8 cellular contexts compared by ENCODE assay signal in the genomic region with DNA sequence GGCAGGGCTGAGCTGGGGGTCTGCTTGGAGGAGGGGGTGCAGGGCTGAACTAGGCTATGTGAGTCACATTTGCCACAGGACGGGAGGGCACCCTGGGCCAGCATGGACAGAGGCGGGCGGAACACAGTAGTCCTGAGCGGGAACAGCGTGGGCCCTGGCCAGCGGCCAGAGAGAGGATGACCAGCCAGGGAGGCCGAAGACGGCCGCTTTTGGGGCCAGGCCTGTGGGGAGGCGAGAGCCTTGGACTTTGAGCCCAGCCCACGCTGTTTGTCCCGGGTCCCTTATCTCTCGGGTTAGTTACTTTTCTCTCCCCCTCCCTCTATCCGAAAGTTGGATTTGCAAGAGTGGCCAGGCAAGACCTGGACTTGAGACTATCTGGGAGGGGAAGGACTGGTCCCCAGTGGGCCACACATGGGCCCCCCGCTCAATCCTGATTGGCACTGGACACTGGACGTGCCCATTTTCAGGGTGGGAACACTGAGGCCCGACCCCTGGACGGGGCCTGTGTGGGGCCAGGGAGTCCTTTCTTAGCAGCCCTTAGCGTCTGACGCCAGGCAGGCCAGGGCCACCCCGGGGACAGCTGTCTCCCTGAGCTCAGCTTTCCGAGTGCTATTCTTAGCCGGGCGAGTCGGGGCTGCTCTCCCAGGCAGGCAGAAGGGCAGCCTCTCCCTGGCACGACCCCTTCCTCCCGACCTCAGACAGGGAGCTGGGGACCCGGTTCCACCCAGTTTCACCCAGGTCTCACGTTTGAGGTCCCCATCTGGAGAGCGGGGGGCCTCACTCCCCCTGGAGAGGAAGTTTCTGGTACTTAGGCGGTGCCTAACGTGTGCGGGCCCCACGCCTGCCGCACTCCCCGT. TPM values are rescaled to one million over a fixed set of nuclear protein-coding genes. Genes with fewer than 3 reads are reported as not detected.
DNase-seq lines count a peak whose midpoint lies in the region; ATAC-seq, FAIRE-seq and TF ChIP-seq lines count a peak whose summit lies in the region.

No MANE protein-coding gene starts in this region.

- H3K9me1 ChIP-seq in endothelial cell of umbilical vein (replicated peaks; ENCODE audit: control insufficient read depth, extremely low read depth, insufficient read depth, low read length) = no peaks in the 10 kb centered on the region

- POLR2A ChIA-PET in endothelial cell of umbilical vein (lab: Charles Lee) = no interaction called here
- POLR2A ChIA-PET in naive thymus-derived CD4-positive, alpha-beta T cell (lab: Charles Lee) = interaction anchor here (0.5 kb wide), 1 partner anchor 363 kb away, joined by 3 read pairs; no protein-coding TSS in a partner anchor

- no peaks in the 10 kb centered on the region for H4K20me1 ChIP-seq in endothelial cell of umbilical vein (replicated peaks; ENCODE audit: control insufficient read depth, extremely low read depth, insufficient read depth, low read length)

- no peaks in the 10 kb centered on the region for H3K79me2 ChIP-seq in endothelial cell of umbilical vein (ENCODE audit: control insufficient read depth, insufficient read depth, low read length)

- H3K9ac ChIP-seq in endothelial cell of umbilical vein (replicated peaks; ENCODE audit: extremely low read depth, insufficient read depth, low read length) = no peak overlapping the region

- H3K27ac ChIP-seq in endothelial cell of umbilical vein (ENCODE audit: insufficient read depth, low read depth, low read length) = no peak overlapping the region
- peak overlapping the region; percentile 59 for H3K27ac ChIP-seq in naive thymus-derived CD4-positive, alpha-beta T cell (ENCODE audit: low read depth, low read length)

- peak; percentile 13 for ATAC-seq in activated CD8-positive, alpha-beta memory T cell treated with anti-CD3 and anti-CD28 coated beads, Interleukin-2, amount 10 ng/mL, durations not matched to agents 7 days and 5 days
- ATAC-seq in naive thymus-derived CD4-positive, alpha-beta T cell = no peak
- no peak for ATAC-seq in GM19467 (IDR thresholded peaks at IDR 0.05; ENCODE audit: unreplicated experiment)

- CTCF ChIA-PET in activated CD8-positive, alpha-beta memory T cell treated with anti-CD3 and anti-CD28 coated beads, Interleukin-2, amount 10 ng/mL, durations not matched to agents 7 days and 5 days (lab: Charles Lee) = interaction anchor here (1.0 kb wide), 1 partner anchor 17 kb away, joined by 4 read pairs; no protein-coding TSS in a partner anchor
- CTCF ChIA-PET in endothelial cell of umbilical vein (lab: Charles Lee) = no interaction called here
- CTCF ChIA-PET in naive thymus-derived CD4-positive, alpha-beta T cell (lab: Charles Lee) = no interaction called here

- no peaks in the 10 kb centered on the region for H3K9me3 Mint-ChIP-seq in activated CD8-positive, alpha-beta memory T cell treated with anti-CD3 and anti-CD28 coated beads, Interleukin-2, amount 10 ng/mL, durations not matched to agents 7 days and 5 days (ENCODE audit: low read depth)
- no peaks in the 10 kb centered on the region for H3K9me3 Mint-ChIP-seq in naive thymus-derived CD4-positive, alpha-beta T cell

- peak overlapping the region; percentile 63 for H3K4me3 Mint-ChIP-seq in activated CD8-positive, alpha-beta memory T cell treated with anti-CD3 and anti-CD28 coated beads, Interleukin-2, amount 10 ng/mL, durations not matched to agents 7 days and 5 days
- peak overlapping the region; percentile 49 to 86 (median 66) for H3K4me3 Mint-ChIP-seq in naive thymus-derived CD4-positive, alpha-beta T cell

- H3K36me3 ChIP-seq in endothelial cell of umbilical vein (ENCODE audit: control insufficient read depth in 2 of 2, extremely low read depth in 1 of 2, insufficient read depth in 2 of 2, low read length in 2 of 2) = no peaks in the 10 kb centered on the region
- H3K36me3 ChIP-seq in naive thymus-derived CD4-positive, alpha-beta T cell (ENCODE audit: control insufficient read depth in 2 of 3, insufficient read depth in 3 of 3, low read length in 3 of 3) = peaks cover 0 to 4% (median 0%) of the 10 kb centered on the region in 3 experiments

- FAIRE-seq in RCC 7860 (lab: Jason Lieb, UNC) = no peak
- no peak for FAIRE-seq in endothelial cell of umbilical vein (lab: Jason Lieb, UNC)

- TF ChIP-seq CTCF in endothelial cell of umbilical vein (IDR thresholded peaks at IDR 0.05; ENCODE audit: extremely low read depth in 1 of 2, insufficient read depth in 1 of 2, low read depth in 1 of 2, low read length in 2 of 2) = no peak

- H3K4me1 ChIP-seq in endothelial cell of umbilical vein (ENCODE audit: control insufficient read depth, extremely low read depth, insufficient read depth, low read length) = peaks cover 12% of the 10 kb centered on the region
- H3K4me1 ChIP-seq in naive thymus-derived CD4-positive, alpha-beta T cell (ENCODE audit: control insufficient read depth in 2 of 2, insufficient read depth in 2 of 2, low read length in 2 of 2) = peaks cover 3 to 21% of the 10 kb centered on the region in 2 donors

- H3K9me3 ChIP-seq in endothelial cell of umbilical vein (replicated peaks; ENCODE audit: control insufficient read depth, insufficient read depth, low read length) = no peaks in the 10 kb centered on the region
- H3K9me3 ChIP-seq in naive thymus-derived CD4-positive, alpha-beta T cell (ENCODE audit: control insufficient read depth in 2 of 3, low read length in 3 of 3) = no peaks in the 10 kb centered on the region

- no peak for TF ChIP-seq POLR2A in endothelial cell of umbilical vein (IDR thresholded peaks at IDR 0.05; ENCODE audit: low read depth, low read length)

- peak overlapping the region; percentile 84 for H2AFZ ChIP-seq in endothelial cell of umbilical vein (ENCODE audit: low read depth, low read length)

- H3K4me1 Mint-ChIP-seq in activated CD8-positive, alpha-beta memory T cell treated with anti-CD3 and anti-CD28 coated beads, Interleukin-2, amount 10 ng/mL, durations not matched to agents 7 days and 5 days = peaks cover 10% of the 10 kb centered on the region
- H3K4me1 Mint-ChIP-seq in naive thymus-derived CD4-positive, alpha-beta T cell = peaks cover 0 to 22% (median 16%) of the 10 kb centered on the region in 7 donors

- intact Hi-C loops in endothelial cell of umbilical vein (cut with micrococcal nuclease) = loop anchor here (1.0 to 10.0 kb wide), 2 partner anchors 17 to 194 kb away; partner anchors contain the start of genes MBD3 and NDUFS7
- intact Hi-C loops in naive thymus-derived CD4-positive, alpha-beta T cell (cut with micrococcal nuclease) = loop anchor here (1.0 to 10.0 kb wide), 4 partner anchors 125 to 736 kb away; partner anchors contain the start of genes ATP5F1D (in 1 of the 2), CNN2 (in 1 of the 2), FAM174C (in 1 of the 2) and MIDN (in 1 of the 2)

- dilution Hi-C loops in endothelial cell of umbilical vein (cut with MboI; ENCODE audit: extremely low pct_ligation_motif_present, low sequenced_read_pairs) = no loop called here

- peaks cover 9% of the 10 kb centered on the region for H3K27me3 Mint-ChIP-seq in activated CD8-positive, alpha-beta memory T cell treated with anti-CD3 and anti-CD28 coated beads, Interleukin-2, amount 10 ng/mL, durations not matched to agents 7 days and 5 days
- H3K27me3 Mint-ChIP-seq in naive thymus-derived CD4-positive, alpha-beta T cell = peaks cover 0 to 9% (median 0%) of the 10 kb centered on the region in 5 donors

- H3K36me3 Mint-ChIP-seq in activated CD8-positive, alpha-beta memory T cell treated with anti-CD3 and anti-CD28 coated beads, Interleukin-2, amount 10 ng/mL, durations not matched to agents 7 days and 5 days = no peaks in the 10 kb centered on the region
- no peaks in the 10 kb centered on the region for H3K36me3 Mint-ChIP-seq in naive thymus-derived CD4-positive, alpha-beta T cell

- no peak overlapping the region for H3K27ac Mint-ChIP-seq in activated CD8-positive, alpha-beta memory T cell treated with anti-CD3 and anti-CD28 coated beads, Interleukin-2, amount 10 ng/mL, durations not matched to agents 7 days and 5 days
- no peak overlapping the region for H3K27ac Mint-ChIP-seq in naive thymus-derived CD4-positive, alpha-beta T cell

- no peak for DNase-seq in activated CD8-positive, alpha-beta memory T cell treated with anti-CD3 and anti-CD28 coated beads, Interleukin-2, amount 10 ng/mL, durations not matched to agents 7 days and 5 days
- DNase-seq in activated CD8-positive, alpha-beta memory T cell treated with anti-CD3 and anti-CD28 coated beads, Interleukin-2, amount 50 U/mL, for 48 hours = no peak
- DNase-seq in RCC 7860 (ENCODE audit: low spot score) = peak; percentile 47
- DNase-seq in endothelial cell of umbilical vein (ENCODE audit: low read depth, low spot score) = no peak
- no peak for DNase-seq in naive thymus-derived CD4-positive, alpha-beta T cell
- DNase-seq in NCI-H510A treated with DMSO at 0.1 percent for 48 hours (lab: John Stamatoyannopoulos, UW) = no peak
- DNase-seq in activated CD8-positive, alpha-beta memory T cell treated with anti-CD3 and anti-CD28 coated beads, Interleukin-2, amount 50 U/mL, for 4 hours = no peak

- no peaks in the 10 kb centered on the region for H3K27me3 ChIP-seq in endothelial cell of umbilical vein (ENCODE audit: control insufficient read depth in 2 of 2, insufficient read depth in 2 of 2, low read length in 2 of 2)
- H3K27me3 ChIP-seq in naive thymus-derived CD4-positive, alpha-beta T cell (ENCODE audit: control insufficient read depth in 2 of 2, insufficient read depth in 2 of 2, low read length in 2 of 2) = no peaks in the 10 kb centered on the region

- peak overlapping the region; percentile 47 to 70 (median 56) for H3K4me3 ChIP-seq in endothelial cell of umbilical vein (replicated peaks in 1 of 3; ENCODE audit: insufficient read depth in 1 of 3, low read depth in 1 of 3, low read length in 3 of 3)
- H3K4me3 ChIP-seq in naive thymus-derived CD4-positive, alpha-beta T cell (ENCODE audit: low read length) = peak overlapping the region; percentile 58

- no TSS peak for BruUV-seq in endothelial cell of umbilical vein (replicated peaks; lab: Mats Ljungman, UMichigan)

- H3K4me2 ChIP-seq in endothelial cell of umbilical vein (ENCODE audit: insufficient read depth, low read length) = no peak overlapping the region

RNA-seq across cellular contexts. Expression of gene GAMT, which starts 0.8 kb away (rescaled TPM):
- total RNA-seq in activated CD8-positive, alpha-beta memory T cell treated with anti-CD3 and anti-CD28 coated beads, Interleukin-2, amount 10 ng/mL, durations not matched to agents 7 days and 5 days = 10 to 100 TPM; 19.3 to 20.4 TPM
- total RNA-seq in endothelial cell of umbilical vein = 20.0 and 22.1 TPM in 2 replicates
- polyA plus RNA-seq in endothelial cell of umbilical vein = 36.9 and 46.8 TPM in 2 replicates
- 18.4 and 26.8 TPM in 2 replicates for polyA plus RNA-seq in endothelial cell of umbilical vein (2011; cell fraction: cytosol; rRNA removed)
- 10.2 and 11.8 TPM in 2 replicates for polyA plus RNA-seq in endothelial cell of umbilical vein (2011; cell fraction: nucleus; rRNA removed)
- polyA plus RNA-seq in endothelial cell of umbilical vein (2012) = 22.2 and 26.2 TPM in 2 replicates
- polyA minus RNA-seq in endothelial cell of umbilical vein = 14.3 and 21.7 TPM in 2 replicates
- polyA minus RNA-seq in endothelial cell of umbilical vein (2011; cell fraction: cytosol; rRNA and poly(A)+ RNA removed) = 24.1 TPM
- 2.8 and 4.5 TPM in 2 replicates for polyA minus RNA-seq in endothelial cell of umbilical vein (2011; cell fraction: nucleus; rRNA and poly(A)+ RNA removed)
- 10 to 100 TPM; 10.9 to 24.2 (median 17.5) TPM for total RNA-seq in naive thymus-derived CD4-positive, alpha-beta T cell
- 10 to 100 TPM; 29.3 to 32.3 TPM for polyA plus RNA-seq in naive thymus-derived CD4-positive, alpha-beta T cell

RNA-seq across cellular contexts. Expression of gene DAZAP1, which starts 6.9 kb away (rescaled TPM):
- total RNA-seq in activated CD8-positive, alpha-beta memory T cell treated with anti-CD3 and anti-CD28 coated beads, Interleukin-2, amount 10 ng/mL, durations not matched to agents 7 days and 5 days = 100 to 1,000 TPM; 275 to 283 TPM
- total RNA-seq in endothelial cell of umbilical vein = 177 and 187 TPM in 2 replicates
- 50.1 and 51.5 TPM in 2 replicates for polyA plus RNA-seq in endothelial cell of umbilical vein
- 56.8 and 65.7 TPM in 2 replicates for polyA plus RNA-seq in endothelial cell of umbilical vein (2011; cell fraction: cytosol; rRNA removed)
- polyA plus RNA-seq in endothelial cell of umbilical vein (2011; cell fraction: nucleus; rRNA removed) = 116 and 136 TPM in 2 replicates
- 91.7 and 104 TPM in 2 replicates for polyA plus RNA-seq in endothelial cell of umbilical vein (2012)
- 49.1 and 54.8 TPM in 2 replicates for polyA minus RNA-seq in endothelial cell of umbilical vein
- polyA minus RNA-seq in endothelial cell of umbilical vein (2011; cell fraction: cytosol; rRNA and poly(A)+ RNA removed) = 45.0 TPM
- polyA minus RNA-seq in endothelial cell of umbilical vein (2011; cell fraction: nucleus; rRNA and poly(A)+ RNA removed) = 41.7 and 45.9 TPM in 2 replicates
- 100 to 1,000 TPM; 129 to 227 (median 144) TPM for total RNA-seq in naive thymus-derived CD4-positive, alpha-beta T cell
- polyA plus RNA-seq in naive thymus-derived CD4-positive, alpha-beta T cell = 1 to 10 TPM; 5.0 to 5.7 TPM

RNA-seq across cellular contexts. Expression of gene NDUFS7, which starts 16.8 kb away (rescaled TPM):
- 100 to 1,000 TPM; 124 to 135 TPM for total RNA-seq in activated CD8-positive, alpha-beta memory T cell treated with anti-CD3 and anti-CD28 coated beads, Interleukin-2, amount 10 ng/mL, durations not matched to agents 7 days and 5 days
- 95.8 and 101 TPM in 2 replicates for total RNA-seq in endothelial cell of umbilical vein
- 224 and 352 TPM in 2 replicates for polyA plus RNA-seq in endothelial cell of umbilical vein
- 111 and 137 TPM in 2 replicates for polyA plus RNA-seq in endothelial cell of umbilical vein (2011; cell fraction: cytosol; rRNA removed)
- 63.3 and 66.9 TPM in 2 replicates for polyA plus RNA-seq in endothelial cell of umbilical vein (2011; cell fraction: nucleus; rRNA removed)
- 59.2 and 90.6 TPM in 2 replicates for polyA plus RNA-seq in endothelial cell of umbilical vein (2012)
- polyA minus RNA-seq in endothelial cell of umbilical vein = 31.8 and 37.6 TPM in 2 replicates
- 142 TPM for polyA minus RNA-seq in endothelial cell of umbilical vein (2011; cell fraction: cytosol; rRNA and poly(A)+ RNA removed)
- 14.0 and 19.4 TPM in 2 replicates for polyA minus RNA-seq in endothelial cell of umbilical vein (2011; cell fraction: nucleus; rRNA and poly(A)+ RNA removed)
- 100 to 1,000 TPM in 1 of 5 experiments, 10 to 100 TPM in 4; 48.4 to 101 (median 68.0) TPM for total RNA-seq in naive thymus-derived CD4-positive, alpha-beta T cell
- 100 to 1,000 TPM; 182 to 232 TPM for polyA plus RNA-seq in naive thymus-derived CD4-positive, alpha-beta T cell

RNA-seq across cellular contexts. Expression of gene RPS15, which starts 37.7 kb away (rescaled TPM):
- total RNA-seq in activated CD8-positive, alpha-beta memory T cell treated with anti-CD3 and anti-CD28 coated beads, Interleukin-2, amount 10 ng/mL, durations not matched to agents 7 days and 5 days = 1,000 to 10,000 TPM; 1,331 to 1,537 TPM
- 1,260 and 1,287 TPM in 2 replicates for total RNA-seq in endothelial cell of umbilical vein
- 2,646 and 3,270 TPM in 2 replicates for polyA plus RNA-seq in endothelial cell of umbilical vein
- polyA plus RNA-seq in endothelial cell of umbilical vein (2011; cell fraction: cytosol; rRNA removed) = 2,566 and 2,596 TPM in 2 replicates
- 642 and 652 TPM in 2 replicates for polyA plus RNA-seq in endothelial cell of umbilical vein (2011; cell fraction: nucleus; rRNA removed)
- polyA plus RNA-seq in endothelial cell of umbilical vein (2012) = 1,687 and 2,164 TPM in 2 replicates
- polyA minus RNA-seq in endothelial cell of umbilical vein = 334 and 411 TPM in 2 replicates
- 1,670 TPM for polyA minus RNA-seq in endothelial cell of umbilical vein (2011; cell fraction: cytosol; rRNA and poly(A)+ RNA removed)
- polyA minus RNA-seq in endothelial cell of umbilical vein (2011; cell fraction: nucleus; rRNA and poly(A)+ RNA removed) = 86.6 and 136 TPM in 2 replicates
- 1,000 to 10,000 TPM; 1,300 to 2,097 (median 2,012) TPM for total RNA-seq in naive thymus-derived CD4-positive, alpha-beta T cell
- 1,000 to 10,000 TPM; 3,657 to 3,761 TPM for polyA plus RNA-seq in naive thymus-derived CD4-positive, alpha-beta T cell

RNA-seq across cellular contexts. Expression of gene APC2, which starts 49.4 kb away (rescaled TPM):
- under 1 TPM; 0.03 to 0.12 TPM for total RNA-seq in activated CD8-positive, alpha-beta memory T cell treated with anti-CD3 and anti-CD28 coated beads, Interleukin-2, amount 10 ng/mL, durations not matched to agents 7 days and 5 days
- 0.04 and 0.23 TPM in 2 replicates for total RNA-seq in endothelial cell of umbilical vein
- 0.01 and 0.05 TPM in 2 replicates for polyA plus RNA-seq in endothelial cell of umbilical vein
- 0.01 and 0.03 TPM in 2 replicates for polyA plus RNA-seq in endothelial cell of umbilical vein (2011; cell fraction: cytosol; rRNA removed)
- 0.10 and 0.12 TPM in 2 replicates for polyA plus RNA-seq in endothelial cell of umbilical vein (2011; cell fraction: nucleus; rRNA removed)
- 0.15 and 0.19 TPM in 2 replicates for polyA plus RNA-seq in endothelial cell of umbilical vein (2012)
- polyA minus RNA-seq in endothelial cell of umbilical vein = 0.04 TPM in 1 of 2 replicates, not detected in the other
- 0.41 TPM for polyA minus RNA-seq in endothelial cell of umbilical vein (2011; cell fraction: cytosol; rRNA and poly(A)+ RNA removed)
- 0.19 and 0.24 TPM in 2 replicates for polyA minus RNA-seq in endothelial cell of umbilical vein (2011; cell fraction: nucleus; rRNA and poly(A)+ RNA removed)
- under 1 TPM; 0.05 to 0.24 (median 0.10) TPM for total RNA-seq in naive thymus-derived CD4-positive, alpha-beta T cell
- under 1 TPM; 0.01 to 0.05 TPM for polyA plus RNA-seq in naive thymus-derived CD4-positive, alpha-beta T cell
